13 cellular contexts compared by ENCODE assay signal in the genomic region with DNA sequence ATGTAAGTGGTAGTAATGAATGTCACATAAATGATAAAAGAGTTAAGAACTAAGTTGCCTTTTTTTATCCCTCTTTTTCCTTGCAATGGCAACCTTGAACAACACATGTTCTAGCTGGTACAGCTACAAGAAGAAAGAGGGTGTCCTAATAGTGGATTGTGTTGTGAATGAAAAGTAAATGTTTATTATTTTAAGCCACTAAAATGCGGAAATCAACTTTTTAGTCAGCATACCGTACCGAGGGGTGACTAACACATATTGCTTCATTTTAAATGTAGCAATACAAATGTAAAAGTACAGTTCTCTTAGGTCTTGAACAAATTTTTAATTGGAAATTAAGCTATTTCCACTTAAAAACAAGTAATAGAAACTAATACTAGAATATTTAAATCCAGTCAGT. TPM values are rescaled to one million over a fixed set of nuclear protein-coding genes. Genes with fewer than 3 reads are reported as not detected.
DNase-seq lines count a peak whose midpoint lies in the region; ATAC-seq and TF ChIP-seq lines count a peak whose summit lies in the region.
"Had no signal": no experiment of that assay in that cellular context is flagged by ENCODE, and none has a peak within 500 bp of the region (broad histone marks: within the 10 kb centered on the region; RNA-seq: fewer than 3 reads in every experiment).

No MANE protein-coding gene starts in this region.

- H3K27ac ChIP-seq in RWPE2 (ENCODE audit: poor library complexity, severe bottlenecking) (peak overlapping the region; percentile 33), sigmoid colon (no peak overlapping the region)
- H3K27ac ChIP-seq: cardiac muscle cell had no signal

- CTCF ChIA-PET in AG04449 (lab: Yijun Ruan, JAX) = interaction anchor here (0.6 to 2.8 kb wide), 18 partner anchors 10 to 392 kb away, joined by 3 to 24 read pairs (median 6); no protein-coding TSS in a partner anchor

- ATAC-seq in RWPE2 (ENCODE audit: low read depth) = peak; percentile 89
- ATAC-seq in stimulated activated naive CD8-positive, alpha-beta T cell treated with anti-CD3 and anti-CD28 coated beads, Interleukin-15, Interleukin-2, amounts not matched to agents 100 U/mL and 50 U/mL, for 24 hours = no peak

- H3K27me3 ChIP-seq in RWPE2 (ENCODE audit: insufficient read depth, poor library complexity, severe bottlenecking) (no peaks in the 10 kb centered on the region), sigmoid colon (no peaks in the 10 kb centered on the region)
- H3K27me3 ChIP-seq: cardiac muscle cell had no signal

- H3K4me3 ChIP-seq in AG04449 (ENCODE audit: low read depth, low read length) = no peak overlapping the region
- no peak overlapping the region for H3K4me3 ChIP-seq in RWPE2 (ENCODE audit: severe bottlenecking)
- no peak overlapping the region for H3K4me3 ChIP-seq in sigmoid colon
- H3K4me3 ChIP-seq: cardiac muscle cell had no signal

- no peaks in the 10 kb centered on the region for H3K36me3 ChIP-seq in RWPE2 (ENCODE audit: low read depth)
- no peaks in the 10 kb centered on the region for H3K36me3 ChIP-seq in sigmoid colon
- H3K36me3 ChIP-seq: cardiac muscle cell had no signal

- TF ChIP-seq CTCF in AG04449 (IDR thresholded peaks at IDR 0.05; ENCODE audit: insufficient read depth, low read length, missing control alignments) = no peak
- no peak for TF ChIP-seq CTCF in RWPE2 (IDR thresholded peaks at IDR 0.05; ENCODE audit: poor library complexity, severe bottlenecking)
- no peak for TF ChIP-seq CTCF in sigmoid colon (IDR thresholded peaks at IDR 0.05)

- H3K9me3 ChIP-seq in RWPE2 (ENCODE audit: severe bottlenecking) (no peaks in the 10 kb centered on the region), sigmoid colon (no peaks in the 10 kb centered on the region)

- POLR2A ChIA-PET in AG04449 (lab: Yijun Ruan, JAX) = interaction anchor here (1.2 kb wide), 1 partner anchor 18 kb away, joined by 3 read pairs; a partner anchor contains a TSS

- intact Hi-C loops in sigmoid colon (cut with DNase I) = no loop called here

- H3K4me1 ChIP-seq in RWPE2 (ENCODE audit: insufficient read depth, poor library complexity, severe bottlenecking) = peaks cover 15% of the 10 kb centered on the region
- no peaks in the 10 kb centered on the region for H3K4me1 ChIP-seq in sigmoid colon

- DNase-seq in AG04449 (ENCODE audit: low read depth, low spot score) (peak; percentile 33), HS-5 (ENCODE audit: low read depth) (peak; percentile 60), RWPE2 (ENCODE audit: low spot score) (no peak), fibroblast of gingiva (ENCODE audit: low read depth) (peak; percentile 87), sigmoid colon (no peak), NK-92 (lab: John Stamatoyannopoulos, UW; ENCODE audit: unreplicated experiment) (no peak), 8988T (no peak)
- no peak for DNase-seq in stimulated activated naive CD8-positive, alpha-beta T cell treated with anti-CD3 and anti-CD28 coated beads, Interleukin-15, Interleukin-2, amounts not matched to agents 100 U/mL and 50 U/mL, for 24 hours
- DNase-seq: activated CD4-positive, alpha-beta T cell treated with anti-CD3 and anti-CD28 coated beads for 48 hours; DMS79 treated with DMSO at 0.1 percent for 48 hours; midbrain; NCI-H2029 had no signal

- no peak for TF ChIP-seq POLR2A in sigmoid colon (IDR thresholded peaks at IDR 0.05)

- WGBS in sigmoid colon, 2 donors = 75 to 85% methylated on average over 3 of the region's 3 CpGs

- TF ChIP-seq EP300 in sigmoid colon (IDR thresholded peaks at IDR 0.05) = no peak

RNA-seq across cellular contexts. Expression of a gene that starts 17.7 kb away (rescaled TPM):
- total RNA-seq in sigmoid colon = 10 to 100 TPM in 3 of 4 donors, 1 to 10 TPM in 1; 6.9 to 20.7 (median 18.9) TPM
- 10 to 100 TPM; 16.8 to 36.3 (median 35.4) TPM for polyA plus RNA-seq in sigmoid colon

Comparison
In these comparisons a context has a peak if more than half of its experiments do, and no peak if none do; other contexts are left out.
1. DNase-seq: peak in AG04449 (single experiment), HS-5 (single experiment) and fibroblast of gingiva (single experiment); none in RWPE2 (single experiment), sigmoid colon (single experiment), stimulated activated naive CD8-positive, alpha-beta T cell treated with anti-CD3 and anti-CD28 coated beads, Interleukin-15, Interleukin-2, amounts not matched to agents 100 U/mL and 50 U/mL, for 24 hours (single experiment), NK-92 (single experiment) and 8988T (single experiment).